Comparison of ENCODE assay signal across 22 cellular contexts in the genomic region with DNA sequence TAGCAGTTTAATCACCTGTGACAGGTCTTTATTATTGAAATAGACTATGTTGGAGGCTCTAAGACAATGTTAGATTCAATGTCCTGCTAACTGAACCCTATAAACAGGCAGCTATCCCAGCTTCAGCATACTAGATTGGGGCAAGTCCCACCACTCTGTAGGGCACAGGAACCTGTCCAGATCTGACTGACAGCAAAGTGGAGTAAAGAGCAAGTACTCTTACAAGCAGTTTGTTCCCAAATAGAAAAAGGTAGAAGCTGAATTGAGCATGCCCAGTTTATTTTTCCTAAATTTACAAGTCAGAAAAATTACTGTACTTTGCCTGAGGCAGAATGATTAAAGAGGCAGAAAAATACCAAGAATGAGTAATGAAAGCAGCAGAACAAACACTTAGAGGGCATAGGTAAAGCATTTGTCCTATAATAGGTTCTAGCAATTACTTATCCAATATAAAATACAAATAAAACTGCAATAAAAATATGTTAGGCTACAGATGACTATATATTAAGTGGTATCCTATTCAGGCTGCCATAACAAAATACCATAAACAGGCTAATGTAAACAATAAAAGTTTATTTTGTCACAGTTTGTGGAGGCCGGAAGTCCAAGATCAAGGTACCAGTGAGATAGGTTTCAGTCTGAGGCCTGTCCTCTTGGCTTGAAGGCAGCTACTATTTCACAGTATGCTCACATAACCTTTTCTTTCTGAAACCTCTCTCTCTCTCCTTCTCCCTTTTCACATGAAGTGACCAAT.
"Had no signal": no experiment of that assay in that cellular context is flagged by ENCODE, and none has a peak within 500 bp of the region (broad histone marks: within the 10 kb centered on the region; RNA-seq: fewer than 3 reads in every experiment).

No MANE protein-coding gene starts in this region.

- H3K4me3 ChIP-seq: gastrocnemius medialis, heart right ventricle, mucosa of descending colon, tibial artery had no signal

- H3K9me3 ChIP-seq: gastrocnemius medialis had no signal

- ATAC-seq: activated CD8-positive, alpha-beta T cell treated with anti-CD3 and anti-CD28 coated beads for 36 hours; gastrocnemius medialis; heart right ventricle; left lobe of liver; mucosa of descending colon; naive thymus-derived CD4-positive, alpha-beta T cell; T-helper 17 cell; WTC11 had no signal

- H3K27me3 ChIP-seq: brain microvascular endothelial cell, gastrocnemius medialis, heart right ventricle, tibial artery had no signal

- H3K36me3 ChIP-seq: brain microvascular endothelial cell, gastrocnemius medialis, heart right ventricle, tibial artery had no signal

- DNase-seq: activated CD4-positive, alpha-beta T cell treated with anti-CD3 and anti-CD28 coated beads for 4 hours; activated CD8-positive, alpha-beta memory T cell treated with anti-CD3 and anti-CD28 coated beads, Interleukin-2, amount 50 U/mL, for 4 hours; activated CD8-positive, alpha-beta T cell treated with anti-CD3 and anti-CD28 coated beads for 36 hours; activated gamma-delta T cell; activated T-cell treated with anti-CD3 and anti-CD28 coated beads, Interleukin-2, amount 50 U/mL, for 48 hours; anterior cingulate cortex; brain microvascular endothelial cell; cerebellar nuclear complex; effector memory CD4-positive, alpha-beta T cell; gastrocnemius medialis; heart right ventricle; mucosa of descending colon; naive thymus-derived CD4-positive, alpha-beta T cell; stimulated activated CD4-positive, alpha-beta T cell treated with anti-CD3 and anti-CD28 coated beads, Interleukin-15, amount 100 ng/mL, for 24 hours; stimulated activated CD4-positive, alpha-beta T cell treated with anti-CD3 and anti-CD28 coated beads, Interleukin-4, amount 100 ng/mL, for 24 hours; stimulated activated naive CD4-positive, alpha-beta T cell; T-helper 17 cell; tibial artery had no signal

- H3K27ac ChIP-seq: brain microvascular endothelial cell, gastrocnemius medialis, heart right ventricle, tibial artery had no signal

- H3K4me1 ChIP-seq: gastrocnemius medialis, heart right ventricle, tibial artery had no signal

- FAIRE-seq: islet of Langerhans, urothelium cell line had no signal
